In the genomic region with DNA sequence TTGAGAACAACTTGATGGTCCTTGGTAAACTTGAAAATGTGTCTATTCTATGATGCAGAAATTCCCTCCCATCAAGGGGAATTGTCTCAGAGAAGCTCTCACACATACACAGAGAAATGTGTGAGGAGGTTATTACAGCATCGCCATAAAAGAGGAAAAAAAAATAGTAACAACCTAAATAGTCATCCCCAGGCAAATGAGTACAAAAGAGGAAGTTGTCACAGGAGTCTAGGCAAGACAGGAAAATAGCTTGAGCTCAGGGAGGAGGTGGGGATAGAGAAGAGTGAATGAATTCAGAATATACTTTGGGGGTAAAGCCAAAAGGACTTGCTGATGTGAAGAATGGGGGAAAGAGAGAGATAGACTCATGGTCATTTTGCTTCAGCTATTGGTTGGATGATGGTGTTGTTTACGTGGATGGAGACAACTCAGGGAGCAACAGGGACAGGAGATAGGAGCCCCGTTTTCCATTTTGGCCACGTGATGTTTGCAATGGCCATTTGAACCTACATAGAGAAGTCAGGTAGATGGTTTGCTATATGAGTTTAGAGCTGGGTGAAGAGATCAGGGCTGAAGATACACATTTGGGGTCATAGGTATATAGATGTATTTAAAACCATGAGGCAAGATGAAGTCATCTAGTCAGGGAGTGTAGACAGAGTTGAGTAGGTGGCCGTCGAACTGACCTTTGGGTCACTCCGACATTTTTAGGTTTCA, we compare ENCODE assay signal across 23 cellular contexts. TPM values are rescaled to one million over a fixed set of nuclear protein-coding genes. Genes with fewer than 3 reads are reported as not detected.
"Had no signal": no experiment of that assay in that cellular context is flagged by ENCODE, and none has a peak within 500 bp of the region (broad histone marks: within the 10 kb centered on the region; RNA-seq: fewer than 3 reads in every experiment).

No MANE protein-coding gene starts in this region.

- H3K4me1 ChIP-seq: gastrocnemius medialis had no signal

- H3K27me3 ChIP-seq: brain microvascular endothelial cell, gastrocnemius medialis, spleen, transverse colon had no signal

- FAIRE-seq: islet of Langerhans had no signal

- H3K4me3 ChIP-seq: gastrocnemius medialis, heart right ventricle, spleen, transverse colon had no signal

- H3K36me3 ChIP-seq: brain microvascular endothelial cell, gastrocnemius medialis, heart right ventricle, spleen, transverse colon had no signal

- H3K27ac ChIP-seq: brain microvascular endothelial cell, epithelial cell of prostate, gastrocnemius medialis, transverse colon had no signal

- ATAC-seq: effector memory CD8-positive, alpha-beta T cell; gastrocnemius medialis; heart right ventricle; left lobe of liver; sciatic nerve had no signal

- H3K9me3 ChIP-seq: gastrocnemius medialis, heart right ventricle, spleen, transverse colon had no signal

- DNase-seq: activated CD4-positive, alpha-beta memory T cell treated with anti-CD3 and anti-CD28 coated beads for 36 hours; activated CD4-positive, CD25-positive, alpha-beta regulatory T cell treated with anti-CD3 and anti-CD28 coated beads, Interleukin-2, amount 50 U/mL, for 72 hours; activated gamma-delta T cell; activated T-cell treated with anti-CD3 and anti-CD28 coated beads, Interleukin-2, amount 50 U/mL, for 48 hours; amygdala; brain microvascular endothelial cell; cerebellar nuclear complex; effector memory CD8-positive, alpha-beta T cell; gastrocnemius medialis; heart right ventricle; mesenchymal stem cell; spleen; stimulated activated CD4-positive, alpha-beta T cell treated with anti-CD3 and anti-CD28 coated beads, Interleukin-2, amount 100 ng/mL, for 24 hours; stimulated activated naive CD4-positive, alpha-beta T cell; substantia nigra; transverse colon had no signal

RNA-seq across cellular contexts. Expression of a gene that starts 20.3 kb away (rescaled TPM):
- total RNA-seq: activated CD4-positive, alpha-beta memory T cell treated with anti-CD3 and anti-CD28 coated beads for 36 hours; gastrocnemius medialis; heart right ventricle; left lobe of liver; osteoblast; pulmonary artery endothelial cell; sciatic nerve; transverse colon had no signal
- polyA plus RNA-seq: heart right ventricle, neural cell had no signal
